In the genomic region with DNA sequence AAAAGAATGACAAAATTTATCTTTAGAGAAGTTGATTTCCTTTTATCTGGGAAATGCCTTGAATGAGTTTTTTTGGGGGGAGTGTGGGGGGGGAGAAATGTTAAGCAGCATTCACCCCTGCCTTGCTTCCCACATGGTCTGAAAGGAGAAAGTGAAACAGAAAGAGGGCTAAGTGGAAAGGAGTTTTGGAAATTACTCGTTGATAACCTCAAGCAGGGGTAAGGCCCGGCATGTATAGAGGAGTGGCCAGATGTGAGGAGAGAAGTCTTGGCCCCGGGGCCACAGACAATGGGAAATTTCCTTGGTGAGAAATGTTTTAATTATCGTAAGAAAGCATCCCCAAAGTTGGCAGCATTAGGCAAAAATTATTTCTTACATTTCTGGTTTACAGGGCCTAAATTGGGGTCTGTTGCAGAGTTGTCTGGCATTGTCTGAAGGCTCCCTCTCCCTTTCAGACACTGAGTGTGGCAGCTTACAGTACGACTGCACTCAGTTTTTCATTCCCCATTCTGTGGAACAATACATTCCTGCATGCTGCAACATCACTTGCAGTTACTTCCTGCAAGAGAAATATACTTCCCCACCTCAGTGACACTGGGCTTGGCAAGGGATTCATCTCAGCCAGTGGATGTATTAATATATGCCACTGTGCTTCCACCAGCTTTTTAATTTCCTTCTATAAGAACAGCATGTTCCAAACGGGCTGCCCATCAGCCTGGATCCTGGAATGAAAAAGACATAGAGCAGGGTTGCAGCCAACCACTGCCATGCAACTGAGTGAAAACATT, we compare ENCODE assay signal across 10 cellular contexts.
A peak's percentile ranks its signal among the peaks of the same experiment; 100 is the strongest.
DNase-seq lines count a peak whose midpoint lies in the region; ATAC-seq and TF ChIP-seq lines count a peak whose summit lies in the region.
"Had no signal": no experiment of that assay in that cellular context is flagged by ENCODE, and none has a peak within 500 bp of the region (broad histone marks: within the 10 kb centered on the region; RNA-seq: fewer than 3 reads in every experiment).

No MANE protein-coding gene starts in this region.

- in situ Hi-C loops in GM13976 (cut with MboI; ENCODE audit: low sequenced_read_pairs, unreplicated experiment) = no loop called here

- peak; percentile 39 for DNase-seq in GM13976 (ENCODE audit: low spot score)
- DNase-seq in fibroblast of peridontal ligament (ENCODE audit: extremely low read depth) = peak; percentile 26
- DNase-seq in AG08395 (ENCODE audit: low spot score) = no peak
- no peak for DNase-seq in epidermal melanocyte (ENCODE audit: insufficient read length, low spot score)
- DNase-seq in stimulated activated naive CD4-positive, alpha-beta T cell (lab: John Stamatoyannopoulos, UW) = no peak
- DNase-seq in iPS-NIHi7 (ENCODE audit: extremely low spot score) = no peak
- DNase-seq: activated B cell treated with CpG ODN at 0.5 μM for 24 hours had no signal

- TF ChIP-seq CTCF in GM13976 (IDR thresholded peaks at IDR 0.05; ENCODE audit: borderline replicate concordance, control extremely low read depth, extremely low read depth, insufficient read depth, missing control alignments) = no peak

- ATAC-seq in GM21381 (IDR thresholded peaks at IDR 0.05; ENCODE audit: unreplicated experiment) (peak; percentile 82), HG03354 (IDR thresholded peaks at IDR 0.05; ENCODE audit: poor library complexity, severe bottlenecking, unreplicated experiment) (peak; percentile 88)
- ATAC-seq: K562 had no signal

Comparison
In these comparisons a context has a peak if more than half of its experiments do, and no peak if none do; other contexts are left out.
1. DNase-seq: peak in GM13976 (single experiment) and fibroblast of peridontal ligament (single experiment); none in AG08395 (single experiment), epidermal melanocyte (single experiment), stimulated activated naive CD4-positive, alpha-beta T cell (0 of 6) and iPS-NIHi7 (single experiment).